34 cellular contexts compared by ENCODE assay signal in genomic region chr10:111171183-111171582, GRCh38.
"Had no signal": no experiment of that assay in that cellular context is flagged by ENCODE, and none has a peak within 500 bp of the region (broad histone marks: within the 10 kb centered on the region; RNA-seq: fewer than 3 reads in every experiment).

No MANE protein-coding gene starts in this region.

- DNase-seq: Karpas-422, Kasumi-1, MG63, MM.1S, MV-4-11, NCI-H1048, NCI-H1092, NCI-H1092 treated with DMSO at 0.1 percent for 48 hours, NCI-H1105, NCI-H1105 treated with DMSO at 0.1 percent for 48 hours, NCI-H1417, NCI-H1417 treated with DMSO at 0.1 percent for 48 hours, NCI-H1436, NCI-H1436 treated with DMSO at 0.1 percent for 48 hours, NCI-H146, NCI-H1694, NCI-H1694 treated with DMSO at 0.1 percent for 48 hours, NCI-H187, NCI-H187 treated with DMSO at 0.1 percent for 48 hours, NCI-H1930, NCI-H2029, NCI-H2029 treated with DMSO at 0.1 percent for 48 hours, NCI-H2081, NCI-H2081 treated with DMSO at 0.1 percent for 48 hours, NCI-H2107, NCI-H2171, NCI-H2171 treated with DMSO at 0.1 percent for 48 hours, NCI-H2227 treated with DMSO at 0.1 percent for 48 hours, NCI-H226, NCI-H345, NCI-H446, NCI-H446 treated with DMSO at 0.1 percent for 48 hours, NCI-H510A had no signal

- H3K9ac ChIP-seq: KMS-11 had no signal

- H3K27ac ChIP-seq: KMS-11 had no signal

- H3K4me3 ChIP-seq: MG63 had no signal

- H3K4me2 ChIP-seq: KMS-11 had no signal

- H3K36me3 ChIP-seq: MG63 had no signal

- H3K27me3 ChIP-seq: MG63 had no signal

- H3K9me3 ChIP-seq: MG63 had no signal
